In the genomic region with DNA sequence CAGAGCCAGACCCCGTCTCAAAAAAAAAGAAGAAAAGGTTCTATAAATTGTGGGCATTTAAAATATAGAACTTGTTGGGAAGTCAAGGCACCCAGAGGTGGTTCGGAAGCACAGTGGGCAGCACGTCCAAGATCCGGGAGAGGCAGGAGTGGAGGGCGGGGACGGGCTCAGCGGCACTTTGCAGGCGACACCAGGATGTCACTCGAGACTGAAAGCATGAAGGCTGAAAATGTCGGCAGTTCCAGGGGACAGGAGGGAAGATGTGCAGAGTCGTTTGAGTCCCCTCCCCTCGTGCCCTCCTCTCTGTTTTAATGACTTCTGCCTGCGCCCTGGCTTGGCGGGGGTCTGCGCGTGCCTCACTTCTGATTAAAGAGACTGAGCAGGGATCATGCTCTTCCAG, we compare ENCODE assay signal across 8 cellular contexts.
"Had no signal": no experiment of that assay in that cellular context is flagged by ENCODE, and none has a peak within 500 bp of the region (broad histone marks: within the 10 kb centered on the region; RNA-seq: fewer than 3 reads in every experiment).

No MANE protein-coding gene starts in this region.

- H3K4me3 ChIP-seq: GM12878 had no signal

- ATAC-seq: GM12878 had no signal

- FAIRE-seq: G401.6, GM12878, GM12891, GM12892, GM18507, GM19239 had no signal

- DNase-seq: GDM1, GF-D8 had no signal
